Comparison of ENCODE assay signal across 21 cellular contexts in genomic region chr12:80745851-80746250, GRCh38. TPM values are rescaled to one million over a fixed set of nuclear protein-coding genes. Genes with fewer than 3 reads are reported as not detected.
DNase-seq lines count a peak whose midpoint lies in the region; ATAC-seq and TF ChIP-seq lines count a peak whose summit lies in the region.
"Had no signal": no experiment of that assay in that cellular context is flagged by ENCODE, and none has a peak within 500 bp of the region (broad histone marks: within the 10 kb centered on the region; RNA-seq: fewer than 3 reads in every experiment).

No MANE protein-coding gene starts in this region.

- no peak overlapping the region for H3K27ac Mint-ChIP-seq in H9
- H3K27ac Mint-ChIP-seq: CD8-positive, alpha-beta memory T cell; IgD-negative memory B cell had no signal

- no peak overlapping the region for H3K4ac ChIP-seq in H9 (ENCODE audit: low read depth, low read length)

- H3K27me3 Mint-ChIP-seq in H9 (ENCODE audit: low read depth) = no peaks in the 10 kb centered on the region
- H3K27me3 Mint-ChIP-seq: IgD-negative memory B cell had no signal

- H3K36me3 ChIP-seq in adipocyte (ENCODE audit: control insufficient read depth, insufficient read depth, low read length, severe bottlenecking) = no peaks in the 10 kb centered on the region
- H3K36me3 ChIP-seq in esophagus squamous epithelium = no peaks in the 10 kb centered on the region
- H3K36me3 ChIP-seq: BLaER1 had no signal

- no peak overlapping the region for H4K5ac ChIP-seq in H9 (ENCODE audit: insufficient read length, low read depth, low read length)

- H2BK5ac ChIP-seq in H9 (ENCODE audit: insufficient read length, low read length) = no peak overlapping the region

- H3K4me1 ChIP-seq in adipocyte (ENCODE audit: control insufficient read depth, insufficient read depth, low read length) = no peaks in the 10 kb centered on the region
- H3K4me1 ChIP-seq in esophagus squamous epithelium = no peaks in the 10 kb centered on the region
- H3K4me1 ChIP-seq in H9 (ENCODE audit: insufficient read depth, low read length) = 0 out of 2 replicates have a peak, but pooled peaks cover 2% of the 10 kb centered on the region
- H3K4me1 ChIP-seq: BLaER1, Caco-2 had no signal

- no peaks in the 10 kb centered on the region for H4K20me1 ChIP-seq in H9 (ENCODE audit: control insufficient read depth, insufficient read depth, insufficient read length)
- H4K20me1 ChIP-seq: BLaER1 had no signal

- H3K27me3 ChIP-seq in adipocyte (replicated peaks; ENCODE audit: control insufficient read depth, insufficient read depth, low read length) = no peaks in the 10 kb centered on the region
- no peaks in the 10 kb centered on the region for H3K27me3 ChIP-seq in esophagus squamous epithelium
- H3K27me3 ChIP-seq in H9 (ENCODE audit: insufficient read depth, low read length) = no peaks in the 10 kb centered on the region
- H3K27me3 ChIP-seq: BLaER1 had no signal

- H2BK12ac ChIP-seq in H9 (ENCODE audit: insufficient read length, low read depth, low read length) = no peak overlapping the region

- WGBS in esophagus squamous epithelium, 2 donors = 79 to 82% methylated on average over 3 of the region's 3 CpGs
- WGBS in H9 (ENCODE audit: extremely low coverage, insufficient read length, low lambda C conversion rate) = no CpG with 5 or more reads among the region's 3 CpGs

- H3K18ac ChIP-seq in H9 (ENCODE audit: insufficient read length, low read depth, low read length) = no peak overlapping the region

- TF ChIP-seq POLR2A in esophagus squamous epithelium (IDR thresholded peaks at IDR 0.05) = no peak

- peaks cover 0 to 2% of the 10 kb centered on the region in 2 experiments; a peak in 1 of 4 replicates for H3K4me1 Mint-ChIP-seq in H9
- H3K4me1 Mint-ChIP-seq: CD8-positive, alpha-beta memory T cell; IgD-negative memory B cell had no signal

- DNase-seq in NCI-H1694 treated with DMSO at 0.1 percent for 48 hours (lab: John Stamatoyannopoulos, UW) (peak; percentile 50), NCI-H1694 (lab: John Stamatoyannopoulos, UW) (no peak), adipocyte (ENCODE audit: low read depth) (peak; percentile 14), fibroblast of mammary gland (ENCODE audit: low read depth) (peak; percentile 13), esophagus squamous epithelium (lab: John Stamatoyannopoulos, UW) (no peak), H9 (no peak), GM19240 (ENCODE audit: insufficient read length, low spot score) (no peak)
- DNase-seq: AML-193; Caco-2; CD8-positive, alpha-beta memory T cell; GF-D8; KG1 had no signal

- H3K23me2 ChIP-seq in H9 (ENCODE audit: insufficient read length, low read depth, low read length, poor library complexity, severe bottlenecking) = no peaks in the 10 kb centered on the region

- H3K79me2 ChIP-seq in H9 (ENCODE audit: insufficient read depth, low read length) = no peaks in the 10 kb centered on the region

- no peak overlapping the region for H2BK15ac ChIP-seq in H9 (ENCODE audit: low read depth, low read length)

- no peaks in the 10 kb centered on the region for H3K9me3 Mint-ChIP-seq in H9

- H3K79me1 ChIP-seq in H9 (ENCODE audit: insufficient read depth, low read depth, low read length, poor library complexity, severe bottlenecking) = no peaks in the 10 kb centered on the region

- H4K8ac ChIP-seq in H9 (replicated peaks; ENCODE audit: insufficient read length, low read depth, low read length) = no peak overlapping the region

- intact Hi-C loops in esophagus squamous epithelium (cut with DNase I) = no loop called here

- H3K9ac ChIP-seq in adipocyte (ENCODE audit: low read length) (no peak overlapping the region), H9 (ENCODE audit: extremely low read depth, insufficient read length, low read length) (no peak overlapping the region)
- H3K9ac ChIP-seq: BLaER1 had no signal

- H3K4me3 ChIP-seq in adipocyte (ENCODE audit: low read length) (no peak overlapping the region), fibroblast of mammary gland (ENCODE audit: control insufficient read depth, low read depth, low read length) (no peak overlapping the region), esophagus squamous epithelium (no peak overlapping the region)
- H3K4me3 ChIP-seq: BLaER1, GM12878 had no signal

- no peak overlapping the region for H3K4me2 ChIP-seq in H9 (ENCODE audit: insufficient read depth, insufficient read length, low read length)
- H3K4me2 ChIP-seq: BLaER1 had no signal

- H2AK5ac ChIP-seq in H9 (ENCODE audit: insufficient read length, low read length) = no peak overlapping the region

- no peak overlapping the region for H3K23ac ChIP-seq in H9 (ENCODE audit: insufficient read length, low read depth, low read length)

- H4K91ac ChIP-seq in H9 (ENCODE audit: insufficient read length, low read depth, low read length) = no peak overlapping the region

- no peak overlapping the region for H2AFZ ChIP-seq in H9 (ENCODE audit: low read length)

- TF ChIP-seq CTCF in fibroblast of mammary gland (conservative IDR thresholded peaks at IDR 0.05; ENCODE audit: control insufficient read depth, insufficient read depth, low read depth, low read length) (no peak), esophagus squamous epithelium (IDR thresholded peaks at IDR 0.05) (no peak), H9 (conservative IDR thresholded peaks at IDR 0.05) (no peak)

- H3K27ac ChIP-seq in esophagus squamous epithelium = no peak overlapping the region
- H3K27ac ChIP-seq in H9 (ENCODE audit: insufficient read length, low read depth, low read length) = no peak overlapping the region
- H3K27ac ChIP-seq: 22Rv1, BLaER1, HL-60 had no signal

- no peaks in the 10 kb centered on the region for H3K36me3 Mint-ChIP-seq in H9 (ENCODE audit: insufficient read depth in 1 of 3, low read depth in 3 of 3)
- H3K36me3 Mint-ChIP-seq: CD8-positive, alpha-beta memory T cell; IgD-negative memory B cell had no signal

- no peak for ATAC-seq in GM19023 (IDR thresholded peaks at IDR 0.05; ENCODE audit: unreplicated experiment)
- ATAC-seq: GM12878, HCT116 had no signal

- H2BK20ac ChIP-seq in H9 (ENCODE audit: low read depth, low read length, poor library complexity, severe bottlenecking) = no peak overlapping the region

- no peaks in the 10 kb centered on the region for H3K9me3 ChIP-seq in adipocyte (ENCODE audit: control insufficient read depth, low read length)
- no peaks in the 10 kb centered on the region for H3K9me3 ChIP-seq in esophagus squamous epithelium
- H3K9me3 ChIP-seq in H9 (ENCODE audit: control insufficient read depth, low read depth, low read length) = no peaks in the 10 kb centered on the region
- H3K9me3 ChIP-seq: BLaER1, Caco-2 had no signal

- H3K14ac ChIP-seq in H9 (ENCODE audit: insufficient read depth, low read length) = no peak overlapping the region

- no peak overlapping the region for H2BK120ac ChIP-seq in H9 (ENCODE audit: low read depth, low read length, poor library complexity, severe bottlenecking)

- no peak overlapping the region for H3K56ac ChIP-seq in H9 (ENCODE audit: insufficient read length, low read depth, low read length)

- H3K4me3 Mint-ChIP-seq in H9 = no peak overlapping the region
- H3K4me3 Mint-ChIP-seq: CD8-positive, alpha-beta memory T cell; IgD-negative memory B cell had no signal

- no peak overlapping the region for H3T11ph ChIP-seq in H9 (ENCODE audit: low read length)

RNA-seq across cellular contexts. Expression of gene MYF5, which starts 29.1 kb away (rescaled TPM):
- not detected for total RNA-seq in esophagus squamous epithelium
- total RNA-seq in H9 (2021) = not detected in 2 replicates
- total RNA-seq: A673; Caco-2; CD8-positive, alpha-beta memory T cell; GM12878; H4 had no signal

RNA-seq across cellular contexts. Expression of gene MYF6, which starts 38.4 kb away (rescaled TPM):
- total RNA-seq in esophagus squamous epithelium (under 1 TPM in 1 of 4 donors, not detected in 3; 0.19 TPM), H9 (2021) (not detected in 2 replicates)
- total RNA-seq: A673; Caco-2; CD8-positive, alpha-beta memory T cell; GM12878; H4 had no signal

Comparison
In these comparisons a context has a peak if more than half of its experiments do, and no peak if none do; other contexts are left out.
1. DNase-seq: peak in NCI-H1694 treated with DMSO at 0.1 percent for 48 hours (single experiment), adipocyte (single experiment) and fibroblast of mammary gland (single experiment); none in NCI-H1694 (single experiment), esophagus squamous epithelium (single experiment), H9 (single experiment) and GM19240 (single experiment).